24 cellular contexts compared by ENCODE assay signal in the genomic region with DNA sequence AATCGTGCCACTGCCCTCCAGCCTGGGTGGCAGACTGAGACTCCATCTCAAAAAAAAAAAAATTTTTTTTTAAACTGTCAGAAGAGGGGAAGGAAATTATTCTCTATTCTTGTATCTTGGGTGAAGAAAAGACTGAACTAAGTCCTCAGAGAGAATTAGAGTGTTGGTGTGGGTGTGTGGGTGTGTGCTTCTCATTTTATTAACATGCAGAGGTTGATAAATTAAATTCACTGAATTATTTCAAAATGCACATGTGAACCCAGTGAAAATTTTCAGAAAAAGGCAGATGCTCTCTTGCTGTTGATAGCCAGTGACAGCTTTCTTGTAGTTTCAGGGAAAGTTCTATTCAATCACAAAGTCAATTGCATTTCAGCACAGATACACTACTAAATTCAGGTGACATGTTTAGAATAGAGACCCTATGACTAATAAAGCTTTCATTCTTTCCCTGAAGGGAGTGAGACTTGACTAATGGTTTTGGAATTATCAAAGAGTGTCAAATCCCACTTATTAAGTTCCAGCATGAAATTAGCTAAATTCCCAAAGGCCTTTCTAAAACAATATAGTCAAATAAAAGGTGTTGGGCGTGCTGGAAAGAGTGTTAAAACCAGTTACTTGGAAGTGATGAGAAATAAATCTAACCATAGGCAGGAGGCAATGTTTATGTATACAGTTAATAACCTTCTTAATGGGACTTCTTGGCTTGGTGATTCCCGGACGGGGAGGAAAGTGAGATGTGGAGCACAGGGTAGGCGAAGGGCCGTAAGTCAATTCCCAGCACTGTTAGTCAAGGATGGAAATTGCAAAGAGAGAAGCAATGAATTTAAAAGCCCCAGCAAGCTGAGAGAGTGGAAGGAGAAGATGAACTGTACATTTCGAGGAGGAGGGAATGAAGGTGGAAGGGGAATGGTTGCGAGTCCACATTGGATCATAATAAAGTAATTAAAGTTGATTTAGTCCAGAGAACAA.
DNase-seq lines count a peak whose midpoint lies in the region; ATAC-seq and TF ChIP-seq lines count a peak whose summit lies in the region.
"Had no signal": no experiment of that assay in that cellular context is flagged by ENCODE, and none has a peak within 500 bp of the region (broad histone marks: within the 10 kb centered on the region; RNA-seq: fewer than 3 reads in every experiment).

No MANE protein-coding gene starts in this region.

- WGBS in IMR-90 (ENCODE audit: extremely low coverage in 2 of 2, insufficient read length in 1 of 2), 2 experiments: 79% methylated on average over 2 of the region's 8 CpGs; no CpG with 5 or more reads in 1 of the 2 experiments

- H3K56ac ChIP-seq in IMR-90 (ENCODE audit: extremely low read depth, insufficient read depth, low read length): no peak overlapping the region

- POLR2A ChIA-PET in IMR-90 (lab: Charles Lee; ENCODE audit: unreplicated experiment): no interaction called here

- no peak for TF ChIP-seq RAD21 in IMR-90 (IDR thresholded peaks at IDR 0.05; ENCODE audit: low read length)

- H2BK5ac ChIP-seq in IMR-90 (ENCODE audit: low read depth, low read length, poor library complexity, severe bottlenecking): no peak overlapping the region

- TF ChIP-seq POLR2A in IMR-90 (IDR thresholded peaks at IDR 0.05; ENCODE audit: low read depth, low read length): no peak

- H3K27me3 ChIP-seq in IMR-90 (ENCODE audit: control insufficient read depth, insufficient read depth, low read length) (no peaks in the 10 kb centered on the region), MM.1S (replicated peaks; ENCODE audit: insufficient read depth, low read length) (peaks cover 31% of the 10 kb centered on the region)
- H3K27me3 ChIP-seq: ascending aorta, BLaER1, vagina had no signal

- peak overlapping the region; percentile 50 for H2BK20ac ChIP-seq in IMR-90 (ENCODE audit: low read depth, low read length)

- no peak overlapping the region for H3K23ac ChIP-seq in IMR-90 (ENCODE audit: low read depth, low read length)

- peak; percentile 49 for DNase-seq in A172 (ENCODE audit: low spot score)
- DNase-seq in IMR-90: no peak
- DNase-seq in kidney tubule cell (ENCODE audit: low spot score): peak; percentile 81
- no peak for DNase-seq in DMS114 treated with DMSO at 0.1 percent for 48 hours (lab: John Stamatoyannopoulos, UW; ENCODE audit: unreplicated experiment)
- no peak for DNase-seq in MM.1S
- DNase-seq: activated CD4-positive, alpha-beta T cell treated with anti-CD3 and anti-CD28 coated beads, Interleukin-2, amount 50 U/mL, for 48 hours; activated naive CD4-positive, alpha-beta T cell treated with anti-CD3 and anti-CD28 coated beads for 36 hours; activated T-cell treated with anti-CD3 and anti-CD28 coated beads for 4 hours; cortex of kidney; left cardiac atrium; NCI-H1105; NCI-H2107; NCI-H526; SHP77 had no signal

- no peak for TF ChIP-seq CTCF in IMR-90 (conservative IDR thresholded peaks at IDR 0.05; ENCODE audit: low read depth, low read length)
- no peak for TF ChIP-seq CTCF in brain (conservative IDR thresholded peaks at IDR 0.05)
- no peak for TF ChIP-seq CTCF in MM.1S (IDR thresholded peaks at IDR 0.05; ENCODE audit: low read length)

- no peak overlapping the region for H3K14ac ChIP-seq in IMR-90 (replicated peaks; ENCODE audit: low read depth, low read length)

- H3K36me3 ChIP-seq in IMR-90 (ENCODE audit: control insufficient read depth, insufficient read depth, low read length): no peaks in the 10 kb centered on the region
- H3K36me3 ChIP-seq in MM.1S (replicated peaks; ENCODE audit: insufficient read depth, low read length): no peaks in the 10 kb centered on the region
- H3K36me3 ChIP-seq: ascending aorta, BLaER1, prostate gland, vagina had no signal

- H2BK120ac ChIP-seq in IMR-90 (ENCODE audit: low read depth, low read length): peak overlapping the region; percentile 50; the same call in 1 of the 2 replicates

- in situ Hi-C loops in IMR-90 (cut with MboI; ENCODE audit: low sequenced_read_pairs): no loop called here

- H3K18ac ChIP-seq in IMR-90 (ENCODE audit: low read depth, low read length): peak overlapping the region; percentile 50; the same call in 1 of the 2 replicates

- no peak overlapping the region for H2AFZ ChIP-seq in IMR-90 (replicated peaks; ENCODE audit: low read length, poor library complexity)
- H2AFZ ChIP-seq in MM.1S (ENCODE audit: low read length): no peak overlapping the region

- peaks cover 6% of the 10 kb centered on the region for H3K27me3 Mint-ChIP-seq in brain

- 0 out of 3 replicates have a peak overlapping the region, but pooled peaks have one; percentile 18 for H2BK15ac ChIP-seq in IMR-90 (ENCODE audit: low read depth, low read length)

- ATAC-seq in IMR-90 (ENCODE audit: low read depth) (no peak), HG02970 (IDR thresholded peaks at IDR 0.05; ENCODE audit: low FRiP score, unreplicated experiment) (no peak), GM21423 (IDR thresholded peaks at IDR 0.05; ENCODE audit: unreplicated experiment) (no peak)

- H4K91ac ChIP-seq in IMR-90 (ENCODE audit: insufficient read depth, low read depth, low read length): no peak overlapping the region

- peak overlapping the region; percentile 58 for H3K4ac ChIP-seq in IMR-90 (ENCODE audit: low read depth, low read length)

- no peak overlapping the region for H4K8ac ChIP-seq in IMR-90 (ENCODE audit: low read depth in 2 of 2, low read length in 2 of 2)

- H3K27ac Mint-ChIP-seq in brain: peak overlapping the region; percentile 9 to 81 (median 50)
- H3K27ac Mint-ChIP-seq: activated naive CD4-positive, alpha-beta T cell treated with anti-CD3 and anti-CD28 coated beads for 36 hours; mesothelial cell of epicardium had no signal

- BruUV-seq in IMR-90 (replicated peaks; lab: Mats Ljungman, UMichigan): no TSS peak

- H3K27ac ChIP-seq in IMR-90 (ENCODE audit: insufficient read depth, low read length) (no peak overlapping the region), MM.1S (ENCODE audit: low read length) (no peak overlapping the region)
- H3K27ac ChIP-seq: ascending aorta, BLaER1, KMS-11, prostate gland, vagina had no signal

- no peak overlapping the region for H3K4me2 ChIP-seq in IMR-90 (ENCODE audit: low read depth, low read length)
- H3K4me2 ChIP-seq in MM.1S (ENCODE audit: low read depth, low read length): no peak overlapping the region
- H3K4me2 ChIP-seq: BLaER1, KMS-11 had no signal

- peak overlapping the region in 4 of 5 experiments; percentile 10 to 74 (median 51) for H3K4me3 Mint-ChIP-seq in brain
- H3K4me3 Mint-ChIP-seq: activated naive CD4-positive, alpha-beta T cell treated with anti-CD3 and anti-CD28 coated beads for 36 hours; mesothelial cell of epicardium; nephron had no signal

- no peak overlapping the region for H4K5ac ChIP-seq in IMR-90 (ENCODE audit: low read depth, low read length)

- H3K9ac ChIP-seq in IMR-90 (ENCODE audit: low read depth, low read length) (no peak overlapping the region), MM.1S (ENCODE audit: low read length) (no peak overlapping the region)
- H3K9ac ChIP-seq: BLaER1, KMS-11 had no signal

- H3K79me2 ChIP-seq in MM.1S (ENCODE audit: low read length): no peaks in the 10 kb centered on the region

- no peak overlapping the region for H3K4me3 ChIP-seq in IMR-90 (ENCODE audit: insufficient read depth, low read depth, low read length)
- H3K4me3 ChIP-seq in MM.1S (ENCODE audit: low read length): no peak overlapping the region
- H3K4me3 ChIP-seq: ascending aorta, BLaER1, prostate gland, vagina had no signal

- peaks cover 3% of the 10 kb centered on the region for H3K9me1 ChIP-seq in IMR-90 (ENCODE audit: insufficient read depth, low read length)

- peaks cover 23% of the 10 kb centered on the region for H3K4me1 ChIP-seq in IMR-90 (ENCODE audit: control insufficient read depth, insufficient read depth, low read length)
- peaks cover 23% of the 10 kb centered on the region for H3K4me1 ChIP-seq in MM.1S (ENCODE audit: low read length)

- CTCF ChIA-PET in IMR-90 (lab: Yijun Ruan, JAX): no interaction called here

- H2AK9ac ChIP-seq in IMR-90 (replicated peaks; ENCODE audit: low read depth, low read length, poor library complexity): no peak overlapping the region

- H3K9me3 ChIP-seq in IMR-90 (ENCODE audit: control insufficient read depth, insufficient read depth, low read length) (no peaks in the 10 kb centered on the region), MM.1S (replicated peaks; ENCODE audit: insufficient read depth, low read length) (no peaks in the 10 kb centered on the region)
- H3K9me3 ChIP-seq: ascending aorta, BLaER1, prostate gland, vagina had no signal

- peaks cover 0 to 3% (median 0%) of the 10 kb centered on the region in 5 experiments for H3K9me3 Mint-ChIP-seq in brain
- H3K9me3 Mint-ChIP-seq: activated naive CD4-positive, alpha-beta T cell treated with anti-CD3 and anti-CD28 coated beads for 36 hours; mesothelial cell of epicardium; nephron had no signal

- no peaks in the 10 kb centered on the region for H3K9me2 ChIP-seq in MM.1S (replicated peaks; ENCODE audit: insufficient read depth, low read length)

- intact Hi-C loops in IMR-90 (cut with micrococcal nuclease): no loop called here

- peaks cover 93% of the 10 kb centered on the region for H3K4me1 Mint-ChIP-seq in brain

- peaks cover 17% of the 10 kb centered on the region for H3F3A ChIP-seq in MM.1S (ENCODE audit: insufficient read depth, low read length)

- no peaks in the 10 kb centered on the region for H3K79me1 ChIP-seq in IMR-90 (ENCODE audit: low read depth in 1 of 2, low read length in 2 of 2)

- peak overlapping the region; percentile 21; the same call in 1 of the 2 replicates for H2AK5ac ChIP-seq in IMR-90 (ENCODE audit: low read depth, low read length)

- dilution Hi-C loops in IMR-90 (cut with HindIII; ENCODE audit: low sequenced_read_pairs, unreplicated experiment): no loop called here

- no peaks in the 10 kb centered on the region for H3K36me3 Mint-ChIP-seq in brain
- H3K36me3 Mint-ChIP-seq: mesothelial cell of epicardium had no signal

- no peaks in the 10 kb centered on the region for H4K20me1 ChIP-seq in IMR-90 (ENCODE audit: insufficient read depth, low read length)
- H4K20me1 ChIP-seq in MM.1S (ENCODE audit: insufficient read depth, low read length): no peaks in the 10 kb centered on the region
- H4K20me1 ChIP-seq: BLaER1 had no signal

TF ChIP-seq in IMR-90, 13 proteins besides CTCF, POLR2A, EP300 and RAD21 (continues in another document):
- TF ChIP-seq FOS (IDR thresholded peaks at IDR 0.05; ENCODE audit: low read depth, low read length) (no peak), RCOR1 (IDR thresholded peaks at IDR 0.05; ENCODE audit: insufficient replicate concordance, low read length) (no peak), CEBPB (IDR thresholded peaks at IDR 0.05; ENCODE audit: low read depth, low read length) (no peak), CHD1 (IDR thresholded peaks at IDR 0.05; ENCODE audit: low read depth, low read length) (no peak), NFE2L2 (IDR thresholded peaks at IDR 0.05; ENCODE audit: low read depth, low read length) (no peak)

Comparison
In these comparisons a context has a peak if more than half of its experiments do, and no peak if none do; other contexts are left out.
1. DNase-seq: peak in A172 (single experiment) and kidney tubule cell (single experiment); none in IMR-90 (single experiment), DMS114 treated with DMSO at 0.1 percent for 48 hours (single experiment) and MM.1S (single experiment).